16 cellular contexts compared by ENCODE assay signal in the genomic region with DNA sequence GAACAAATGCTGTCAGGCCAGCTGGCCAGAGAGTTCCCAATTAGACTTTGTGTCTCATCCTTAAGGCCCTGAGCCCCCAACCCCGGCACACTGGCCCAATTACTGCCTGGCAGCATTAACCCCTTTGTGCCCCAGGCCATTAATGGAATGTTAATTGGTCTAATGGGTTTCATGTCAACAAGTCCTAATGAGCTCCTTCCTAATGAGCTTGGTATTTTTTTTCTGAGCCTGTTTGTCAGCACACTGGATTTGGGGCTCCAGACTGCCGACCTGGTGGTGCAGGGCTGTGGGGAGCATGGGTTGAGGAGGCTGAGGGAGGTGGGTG.
DNase-seq lines count a peak whose midpoint lies in the region; ATAC-seq and TF ChIP-seq lines count a peak whose summit lies in the region.
"Had no signal": no experiment of that assay in that cellular context is flagged by ENCODE, and none has a peak within 500 bp of the region (broad histone marks: within the 10 kb centered on the region; RNA-seq: fewer than 3 reads in every experiment).

No MANE protein-coding gene starts in this region.

- peaks cover 44% of the 10 kb centered on the region for H3F3A ChIP-seq in neural progenitor cell (ENCODE audit: low read depth)

- H3K36me3 ChIP-seq in ascending aorta (no peaks in the 10 kb centered on the region), neural progenitor cell (no peaks in the 10 kb centered on the region), mucosa of descending colon (ENCODE audit: low read depth) (no peaks in the 10 kb centered on the region)
- H3K36me3 ChIP-seq: SJSA1 had no signal

- H3K4me1 ChIP-seq in ascending aorta, result peaks cover 0 to 11% of the 10 kb centered on the region in 2 donors
- peaks cover 74% of the 10 kb centered on the region for H3K4me1 ChIP-seq in neural progenitor cell
- no peaks in the 10 kb centered on the region for H3K4me1 ChIP-seq in mucosa of descending colon (ENCODE audit: low read depth)
- H3K4me1 ChIP-seq: SJSA1 had no signal

- H3K27me3 Mint-ChIP-seq in chondrocyte (ENCODE audit: low read depth) (no peaks in the 10 kb centered on the region), neural progenitor cell (ENCODE audit: insufficient read depth, low read depth) (peaks cover 8% of the 10 kb centered on the region)

- H3K9me3 Mint-ChIP-seq in chondrocyte (ENCODE audit: low read depth) (no peaks in the 10 kb centered on the region), neural progenitor cell (no peaks in the 10 kb centered on the region)
- H3K9me3 Mint-ChIP-seq: CD4-positive, alpha-beta T cell; GM23338 had no signal

- H3K27ac ChIP-seq in ascending aorta, result peak overlapping the region; percentile 61 to 83
- H3K27ac ChIP-seq in neural progenitor cell, result no peak overlapping the region
- H3K27ac ChIP-seq in temporal lobe (ENCODE audit: low read depth, low read length), result peak overlapping the region; percentile 58
- H3K27ac ChIP-seq: SJSA1 had no signal

- peaks cover 26% of the 10 kb centered on the region for H4K20me1 ChIP-seq in neural progenitor cell (ENCODE audit: low read depth)

- H3K4me3 Mint-ChIP-seq in chondrocyte (ENCODE audit: unreplicated experiment) (no peak overlapping the region), neural progenitor cell (no peak overlapping the region)
- H3K4me3 Mint-ChIP-seq: B cell; CD4-positive, alpha-beta T cell; GM23338 had no signal

- H3K27me3 ChIP-seq in ascending aorta (no peaks in the 10 kb centered on the region), neural progenitor cell (no peaks in the 10 kb centered on the region)
- H3K27me3 ChIP-seq: SJSA1 had no signal

- H2AFZ ChIP-seq in neural progenitor cell (replicated peaks), result no peak overlapping the region
- H2AFZ ChIP-seq: GM23338 had no signal

- intact Hi-C loops in ascending aorta (cut with DNase I), result loop anchor here (5.0 kb wide), 3 partner anchors 70 to 395 kb away; a partner anchor contains a TSS
- intact Hi-C loops in mucosa of descending colon (cut with DNase I, micrococcal nuclease), result loop anchor here in 1 of 2 donors (5.0 kb wide), 1 partner anchor 180 kb away; no protein-coding TSS in a partner anchor

- H3K4me3 ChIP-seq in ascending aorta (no peak overlapping the region), neural progenitor cell (no peak overlapping the region), mucosa of descending colon (no peak overlapping the region)
- H3K4me3 ChIP-seq: GM23338, SJSA1 had no signal

- H3K9ac ChIP-seq in neural progenitor cell, result no peak overlapping the region

- TF ChIP-seq CTCF in ascending aorta (IDR thresholded peaks at IDR 0.05) (no peak), chondrocyte (IDR thresholded peaks at IDR 0.05) (no peak), neural progenitor cell (IDR thresholded peaks at IDR 0.05) (no peak), mucosa of descending colon (IDR thresholded peaks at IDR 0.05) (no peak)

- no peaks in the 10 kb centered on the region for H3K79me2 ChIP-seq in neural progenitor cell (ENCODE audit: low read depth)

- H3K4me1 Mint-ChIP-seq in chondrocyte (ENCODE audit: low read depth) (peaks cover 81% of the 10 kb centered on the region), neural progenitor cell (peaks cover 85% of the 10 kb centered on the region)
- H3K4me1 Mint-ChIP-seq: B cell had no signal

- peak overlapping the region; percentile 86 for H3K27ac Mint-ChIP-seq in chondrocyte (ENCODE audit: unreplicated experiment)
- H3K27ac Mint-ChIP-seq in neural progenitor cell, result no peak overlapping the region
- H3K27ac Mint-ChIP-seq: B cell; CD4-positive, alpha-beta T cell; GM23338 had no signal

- no peak for ATAC-seq in mucosa of descending colon

- peak overlapping the region; percentile 68 for H3K4me2 ChIP-seq in neural progenitor cell

- DNase-seq in ascending aorta (ENCODE audit: low spot score in 2 of 2) (no peak), chondrocyte (ENCODE audit: low spot score) (no peak), neural progenitor cell (ENCODE audit: low spot score) (peak; percentile 79), mucosa of descending colon (no peak), AG08396 (ENCODE audit: low spot score) (no peak), COLO829 (ENCODE audit: low spot score) (no peak)
- DNase-seq in stimulated activated CD4-positive, alpha-beta T cell treated with anti-CD3 and anti-CD28 coated beads, Interleukin-2, amount 100 ng/mL, for 48 hours, result no peak
- DNase-seq: CD4-positive, alpha-beta T cell; NCI-H187; NCI-H345; NCI-H526; RPMI8226 had no signal

- peaks cover 6% of the 10 kb centered on the region for H3K36me3 Mint-ChIP-seq in chondrocyte (ENCODE audit: low read depth)
- peaks cover 6% of the 10 kb centered on the region for H3K36me3 Mint-ChIP-seq in neural progenitor cell

- no peaks in the 10 kb centered on the region for H3K9me3 ChIP-seq in ascending aorta
- no peaks in the 10 kb centered on the region for H3K9me3 ChIP-seq in neural progenitor cell (ENCODE audit: low read depth)
- H3K9me3 ChIP-seq in mucosa of descending colon, result no peaks in the 10 kb centered on the region
- H3K9me3 ChIP-seq: SJSA1 had no signal
